Comparison of ENCODE assay signal across 1 cellular context in genomic region chr10:132397671-132398565, GRCh38.
TF ChIP-seq lines count a peak whose summit lies in the region.

No MANE protein-coding gene starts in this region.

TF ChIP-seq in HEK293, 187 proteins besides CTCF, POLR2A, EP300 and RAD21 (continued from another document and continues in another):
- TF ChIP-seq ZNF658 (tag by site-specific recombination; IDR thresholded peaks at IDR 0.05) (no peak), ZNF610 (tag by site-specific recombination; IDR thresholded peaks at IDR 0.05; ENCODE audit: borderline replicate concordance) (no peak), ZNF366 (tag by site-specific recombination; conservative IDR thresholded peaks at IDR 0.05) (no peak), ZNF701 (tag by site-specific recombination; IDR thresholded peaks at IDR 0.05) (no peak), SCRT2 (tag by site-specific recombination; IDR thresholded peaks at IDR 0.05) (0 out of 2 replicates have a peak, but pooled peaks have one; percentile 33), ZNF112 (tag by site-specific recombination; IDR thresholded peaks at IDR 0.05) (no peak), ZSCAN30 (tag by site-specific recombination; IDR thresholded peaks at IDR 0.05) (no peak), ZNF416 (tag by site-specific recombination; IDR thresholded peaks at IDR 0.05) (no peak), SETDB1 (IDR thresholded peaks at IDR 0.05; ENCODE audit: insufficient read length, low read length) (no peak), HOXA7 (CRISPR knock-in tag; IDR thresholded peaks at IDR 0.05; ENCODE audit: borderline replicate concordance) (no peak), ZNF704 (tag by site-specific recombination; IDR thresholded peaks at IDR 0.05) (no peak), ZNF48 (tag by site-specific recombination; IDR thresholded peaks at IDR 0.05) (no peak), ZBTB17 (tag by site-specific recombination; IDR thresholded peaks at IDR 0.05) (peak; percentile 76; the same call in 1 of the 2 replicates), ZNF404 (tag by site-specific recombination; IDR thresholded peaks at IDR 0.05) (no peak), PATZ1 (tag by site-specific recombination; IDR thresholded peaks at IDR 0.05) (peak; percentile 75), GLIS2 (tag by site-specific recombination; IDR thresholded peaks at IDR 0.05) (peak; percentile 62), ZNF776 (tag by site-specific recombination; IDR thresholded peaks at IDR 0.05; ENCODE audit: borderline replicate concordance) (no peak), ZNF707 (tag by site-specific recombination; IDR thresholded peaks at IDR 0.05) (no peak), ZIC2 (tag by site-specific recombination; IDR thresholded peaks at IDR 0.05) (peak; percentile 99), ZNF580 (tag by site-specific recombination; IDR thresholded peaks at IDR 0.05) (no peak), SCRT1 (tag by site-specific recombination; IDR thresholded peaks at IDR 0.05; ENCODE audit: borderline replicate concordance) (no peak), ZNF211 (tag by site-specific recombination; IDR thresholded peaks at IDR 0.05; ENCODE audit: low read depth) (no peak), ZNF513 (tag by site-specific recombination; IDR thresholded peaks at IDR 0.05) (no peak), ZNF600 (tag by site-specific recombination; IDR thresholded peaks at IDR 0.05) (peak; percentile 35; the same call in 1 of the 2 replicates), ZNF449 (tag by site-specific recombination; IDR thresholded peaks at IDR 0.05) (peak; percentile 26; the same call in 1 of the 2 replicates), ZNF214 (tag by site-specific recombination; IDR thresholded peaks at IDR 0.05; ENCODE audit: borderline replicate concordance) (no peak), ZNF514 (tag by site-specific recombination; IDR thresholded peaks at IDR 0.05) (no peak), KLF17 (tag by site-specific recombination; IDR thresholded peaks at IDR 0.05) (peak; percentile 54; the same call in 1 of the 2 replicates), ZNF223 (tag by site-specific recombination; IDR thresholded peaks at IDR 0.05) (peak; percentile 83), ZEB2 (tag by site-specific recombination; IDR thresholded peaks at IDR 0.05) (peak; percentile 32; the same call in 1 of the 2 replicates), SP7 (tag by site-specific recombination; IDR thresholded peaks at IDR 0.05) (0 out of 2 replicates have a peak, but pooled peaks have one; percentile 14), HIC1 (tag by site-specific recombination; IDR thresholded peaks at IDR 0.05) (peak; percentile 29; the same call in 1 of the 2 replicates), ZNF548 (tag by site-specific recombination; IDR thresholded peaks at IDR 0.05) (no peak), ZBTB7A (tag by site-specific recombination; IDR thresholded peaks at IDR 0.05; ENCODE audit: low read depth) (no peak), ZBTB10 (tag by site-specific recombination; IDR thresholded peaks at IDR 0.05) (no peak), ATF2 (tag by site-specific recombination; IDR thresholded peaks at IDR 0.05; ENCODE audit: low read depth) (no peak), ZNF518A (tag by site-specific recombination; conservative IDR thresholded peaks at IDR 0.05; ENCODE audit: low read depth) (no peak), GLIS1 (tag by site-specific recombination; IDR thresholded peaks at IDR 0.05) (peak; percentile 98), INSM2 (tag by site-specific recombination; IDR thresholded peaks at IDR 0.05) (no peak)
